In genomic region chr16:62205459-62205858, GRCh38 we compare ENCODE assay signal across 32 cellular contexts.
"Had no signal": no experiment of that assay in that cellular context is flagged by ENCODE, and none has a peak within 500 bp of the region (broad histone marks: within the 10 kb centered on the region; RNA-seq: fewer than 3 reads in every experiment).

No MANE protein-coding gene starts in this region.

- H3K4me1 ChIP-seq: adrenal gland, body of pancreas, esophagus muscularis mucosa, left lung, lower lobe of right lung, upper lobe of left lung, vagina had no signal

- DNase-seq: activated CD4-positive, alpha-beta memory T cell treated with anti-CD3 and anti-CD28 coated beads for 36 hours; activated CD4-positive, alpha-beta T cell treated with anti-CD3 and anti-CD28 coated beads for 48 hours; activated CD8-positive, alpha-beta memory T cell treated with anti-CD3 and anti-CD28 coated beads, Interleukin-2, amount 50 U/mL, for 4 hours; activated effector memory CD4-positive, alpha-beta T cell treated with anti-CD3 and anti-CD28 coated beads, Interleukin-2, amount 50 U/mL, for 16 hours; activated naive CD4-positive, alpha-beta T cell treated with anti-CD3 and anti-CD28 coated beads for 36 hours; activated naive CD8-positive, alpha-beta T cell treated with anti-CD3 and anti-CD28 coated beads for 36 hours; activated T-cell treated with anti-CD3 and anti-CD28 coated beads, Interleukin-2, amount 50 U/mL, for 1 hour; adrenal gland; aorta; body of pancreas; cerebellar nuclear complex; cortex of kidney; foreskin melanocyte; left lung; lower lobe of right lung; mesenchymal stem cell; natural killer cell; stimulated activated CD4-positive, alpha-beta T cell treated with anti-CD3 and anti-CD28 coated beads, Interleukin-4, amount 100 ng/mL, for 24 hours; stimulated activated naive CD8-positive, alpha-beta T cell treated with anti-CD3 and anti-CD28 coated beads, Interleukin-15, amount 100 ng/mL, for 72 hours; substantia nigra; T-helper 17 cell; T1000; upper lobe of left lung; WERI-Rb-1 had no signal

- ATAC-seq: activated CD4-positive, CD25-positive, alpha-beta regulatory T cell treated with anti-CD3 and anti-CD28 coated beads, Interleukin-2, amount 50 U/mL, for 24 hours; body of pancreas; left lung; lower lobe of right lung; natural killer cell; sciatic nerve; stimulated activated effector memory CD8-positive, alpha-beta T cell treated with anti-CD3 and anti-CD28 coated beads, Interleukin-12 subunit alpha, Interleukin-12 subunit beta, amount 100 ng/mL, for 72 hours; stimulated activated naive CD8-positive, alpha-beta T cell treated with anti-CD3 and anti-CD28 coated beads, Interleukin-15, amount 100 ng/mL, for 72 hours; T-helper 17 cell had no signal

- H3K36me3 Mint-ChIP-seq: activated CD4-positive, alpha-beta memory T cell treated with anti-CD3 and anti-CD28 coated beads for 36 hours; activated naive CD8-positive, alpha-beta T cell treated with anti-CD3 and anti-CD28 coated beads for 36 hours; stimulated activated effector memory CD8-positive, alpha-beta T cell treated with anti-CD3 and anti-CD28 coated beads, Interleukin-12 subunit alpha, Interleukin-12 subunit beta, amount 100 ng/mL, for 72 hours had no signal

- H3K27me3 Mint-ChIP-seq: activated CD4-positive, alpha-beta memory T cell treated with anti-CD3 and anti-CD28 coated beads for 36 hours; activated naive CD8-positive, alpha-beta T cell treated with anti-CD3 and anti-CD28 coated beads for 36 hours; stimulated activated naive CD8-positive, alpha-beta T cell treated with anti-CD3 and anti-CD28 coated beads, Interleukin-15, amount 100 ng/mL, for 72 hours; T-helper 17 cell had no signal

- H3K4me3 Mint-ChIP-seq: activated CD4-positive, alpha-beta memory T cell treated with anti-CD3 and anti-CD28 coated beads for 36 hours; activated naive CD4-positive, alpha-beta T cell treated with anti-CD3 and anti-CD28 coated beads for 36 hours; activated naive CD8-positive, alpha-beta T cell treated with anti-CD3 and anti-CD28 coated beads for 36 hours; activated T-helper 1 cell treated with anti-CD3 and anti-CD28 coated beads, Interleukin-12 subunit alpha, Interleukin-12 subunit beta, Interleukin-2, Interleukin-4 antibody, amounts not matched to agents 30 ng/mL and 10 ng/mL and 1 ng/mL, durations not matched to agents 14 hours and 24 hours and 36 hours; natural killer cell; stimulated activated effector memory CD8-positive, alpha-beta T cell treated with anti-CD3 and anti-CD28 coated beads, Interleukin-12 subunit alpha, Interleukin-12 subunit beta, amount 100 ng/mL, for 72 hours; stimulated activated naive CD8-positive, alpha-beta T cell treated with anti-CD3 and anti-CD28 coated beads, Interleukin-15, amount 100 ng/mL, for 72 hours; T-helper 17 cell had no signal

- H3K27ac Mint-ChIP-seq: activated CD4-positive, alpha-beta memory T cell treated with anti-CD3 and anti-CD28 coated beads for 36 hours; activated naive CD4-positive, alpha-beta T cell treated with anti-CD3 and anti-CD28 coated beads for 36 hours; activated naive CD8-positive, alpha-beta T cell treated with anti-CD3 and anti-CD28 coated beads for 36 hours; activated T-helper 1 cell treated with anti-CD3 and anti-CD28 coated beads, Interleukin-12 subunit alpha, Interleukin-12 subunit beta, Interleukin-2, Interleukin-4 antibody, amounts not matched to agents 30 ng/mL and 10 ng/mL and 1 ng/mL, durations not matched to agents 14 hours and 24 hours and 36 hours; natural killer cell; stimulated activated effector memory CD8-positive, alpha-beta T cell treated with anti-CD3 and anti-CD28 coated beads, Interleukin-12 subunit alpha, Interleukin-12 subunit beta, amount 100 ng/mL, for 72 hours; stimulated activated naive CD8-positive, alpha-beta T cell treated with anti-CD3 and anti-CD28 coated beads, Interleukin-15, amount 100 ng/mL, for 72 hours; T-helper 17 cell had no signal

- H3K4me1 Mint-ChIP-seq: activated naive CD8-positive, alpha-beta T cell treated with anti-CD3 and anti-CD28 coated beads for 36 hours; natural killer cell; stimulated activated effector memory CD8-positive, alpha-beta T cell treated with anti-CD3 and anti-CD28 coated beads, Interleukin-12 subunit alpha, Interleukin-12 subunit beta, amount 100 ng/mL, for 72 hours; stimulated activated naive CD8-positive, alpha-beta T cell treated with anti-CD3 and anti-CD28 coated beads, Interleukin-15, amount 100 ng/mL, for 72 hours; T-helper 17 cell had no signal

- H3K27me3 ChIP-seq: adrenal gland, body of pancreas, cardiac muscle cell, esophagus muscularis mucosa, left lung, upper lobe of left lung, vagina had no signal

- H3K27ac ChIP-seq: adrenal gland, body of pancreas, cardiac muscle cell, esophagus muscularis mucosa, left lung, lower lobe of right lung, skin epidermis, upper lobe of left lung, vagina, WERI-Rb-1 had no signal

- H3K9me3 ChIP-seq: adrenal gland, body of pancreas, esophagus muscularis mucosa, left lung, lower lobe of right lung, upper lobe of left lung, vagina had no signal
